Comparison of ENCODE assay signal across 27 cellular contexts in genomic region chr11:75884321-75884720, GRCh38.
"Had no signal": no experiment of that assay in that cellular context is flagged by ENCODE, and none has a peak within 500 bp of the region (broad histone marks: within the 10 kb centered on the region; RNA-seq: fewer than 3 reads in every experiment).

No MANE protein-coding gene starts in this region.

- ATAC-seq: activated naive CD4-positive, alpha-beta T cell treated with anti-CD3 and anti-CD28 coated beads, Interleukin-2, amount 50 U/mL, for 72 hours; body of pancreas; K562; PC-3; WTC11 had no signal

- DNase-seq: activated CD4-positive, alpha-beta memory T cell treated with anti-CD3 and anti-CD28 coated beads for 36 hours; activated CD4-positive, alpha-beta T cell treated with anti-CD3 and anti-CD28 coated beads for 4 hours; activated CD4-positive, alpha-beta T cell treated with anti-CD3 and anti-CD28 coated beads, Interleukin-2, amount 50 U/mL, for 1 hour; activated CD4-positive, CD25-positive, alpha-beta regulatory T cell treated with anti-CD3 and anti-CD28 coated beads, Interleukin-2, amount 50 U/mL, for 72 hours; activated CD8-positive, alpha-beta memory T cell treated with anti-CD3 and anti-CD28 coated beads, Interleukin-2, amount 50 U/mL, for 48 hours; activated gamma-delta T cell treated with Interleukin-2 at 50 U/mL for 16 hours; activated naive CD4-positive, alpha-beta T cell treated with anti-CD3 and anti-CD28 coated beads for 36 hours; adrenal gland; body of pancreas; cerebellar nuclear complex; NCI-H1048; NCI-H1436 treated with DMSO at 0.1 percent for 48 hours; NCI-H1694 treated with DMSO at 0.1 percent for 48 hours; NCI-H2029; NCI-H345; NCI-H510A; NCI-H526; NCI-H748 treated with DMSO at 0.1 percent for 48 hours; NK-92 treated with Interleukin-12 subunit alpha and Interleukin-12 subunit beta, amount 100 ng/mL, for 24 hours; PC-3; Peyer's patch; RPMI8226 had no signal

- H3K27ac Mint-ChIP-seq: activated CD4-positive, alpha-beta memory T cell treated with anti-CD3 and anti-CD28 coated beads for 36 hours; activated naive CD4-positive, alpha-beta T cell treated with anti-CD3 and anti-CD28 coated beads for 36 hours; activated naive CD4-positive, alpha-beta T cell treated with anti-CD3 and anti-CD28 coated beads, Interleukin-2, amount 50 U/mL, for 72 hours; T-helper 2 cell treated with Interferon-gamma antibody and Interleukin-4, amounts not matched to agents 5 μg/mL and 100 μg/mL, for 36 hours; WTC11 had no signal

- H3K9me3 ChIP-seq: body of pancreas, breast epithelium, Peyer's patch had no signal

- H3K36me3 ChIP-seq: adrenal gland, breast epithelium had no signal

- H3K4me3 Mint-ChIP-seq: activated CD4-positive, alpha-beta memory T cell treated with anti-CD3 and anti-CD28 coated beads for 36 hours; activated naive CD4-positive, alpha-beta T cell treated with anti-CD3 and anti-CD28 coated beads for 36 hours; T-helper 2 cell treated with Interferon-gamma antibody and Interleukin-4, amounts not matched to agents 5 μg/mL and 100 μg/mL, for 36 hours; WTC11 had no signal

- H3K27me3 ChIP-seq: adrenal gland, body of pancreas, breast epithelium, Peyer's patch had no signal

- H3K27me3 Mint-ChIP-seq: activated CD4-positive, alpha-beta memory T cell treated with anti-CD3 and anti-CD28 coated beads for 36 hours had no signal

- H3K4me1 Mint-ChIP-seq: WTC11 had no signal

- H3K4me3 ChIP-seq: adrenal gland, body of pancreas, breast epithelium, K562, Peyer's patch had no signal

- H3K9me3 Mint-ChIP-seq: activated CD4-positive, alpha-beta memory T cell treated with anti-CD3 and anti-CD28 coated beads for 36 hours; activated naive CD4-positive, alpha-beta T cell treated with anti-CD3 and anti-CD28 coated beads for 36 hours; activated naive CD4-positive, alpha-beta T cell treated with anti-CD3 and anti-CD28 coated beads, Interleukin-2, amount 50 U/mL, for 72 hours; T-helper 2 cell treated with Interferon-gamma antibody and Interleukin-4, amounts not matched to agents 5 μg/mL and 100 μg/mL, for 36 hours had no signal

- H3K27ac ChIP-seq: adrenal gland, body of pancreas, breast epithelium, Peyer's patch had no signal

- H3K36me3 Mint-ChIP-seq: activated naive CD4-positive, alpha-beta T cell treated with anti-CD3 and anti-CD28 coated beads, Interleukin-2, amount 50 U/mL, for 72 hours had no signal

- H3K4me1 ChIP-seq: adrenal gland, body of pancreas, breast epithelium, Peyer's patch had no signal
